In the genomic region with DNA sequence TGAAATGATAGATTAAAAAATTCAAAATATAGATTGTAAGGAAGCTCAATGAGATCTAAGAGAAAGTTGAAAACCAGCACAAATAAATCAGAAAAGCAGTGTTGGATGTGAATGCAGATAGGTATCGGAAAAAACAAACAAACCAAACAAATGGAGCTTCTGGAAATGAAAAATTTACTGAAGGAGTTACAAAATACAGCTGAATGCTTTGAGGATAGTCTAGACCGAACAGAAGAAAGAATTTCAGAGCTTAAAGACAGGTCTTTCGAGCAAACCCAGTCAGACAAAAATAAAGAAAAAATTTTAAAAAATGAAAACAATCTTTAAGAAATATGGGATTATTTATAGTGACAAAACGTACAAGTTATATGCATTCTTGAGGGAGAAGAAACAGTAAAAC, we compare ENCODE assay signal across 26 cellular contexts.
"Had no signal": no experiment of that assay in that cellular context is flagged by ENCODE, and none has a peak within 500 bp of the region (broad histone marks: within the 10 kb centered on the region; RNA-seq: fewer than 3 reads in every experiment).

No MANE protein-coding gene starts in this region.

- H3K36me3 ChIP-seq: stomach, suprapubic skin, thoracic aorta, thyroid gland, tibial artery, tibial nerve, transverse colon, upper lobe of left lung, upper lobe of right lung, uterus, vagina had no signal

- DNase-seq: stimulated activated CD4-positive, alpha-beta T cell treated with anti-CD3 and anti-CD28 coated beads, Interleukin-2, amount 100 ng/mL, for 48 hours; stimulated activated CD4-positive, alpha-beta T cell treated with anti-CD3 and anti-CD28 coated beads, Interleukin-4, amount 100 ng/mL, for 1 hour; stimulated activated CD4-positive, alpha-beta T cell treated with anti-CD3 and anti-CD28 coated beads, Interleukin-4, amount 100 ng/mL, for 24 hours; stimulated activated CD4-positive, alpha-beta T cell treated with anti-CD3 and anti-CD28 coated beads, Interleukin-4, amount 100 ng/mL, for 4 hours; stimulated activated CD8-positive, alpha-beta memory T cell treated with anti-CD3 and anti-CD28 coated beads, Interleukin-4, amount 100 ng/mL, for 48 hours; stimulated activated naive B cell treated with anti-CD40 and anti-IgM and Interleukin-4, amounts not matched to agents 10 μg/mL and 1 μg/mL and 100 μg/mL, for 72 hours; stimulated activated naive CD4-positive, alpha-beta T cell; stimulated activated naive CD4-positive, alpha-beta T cell treated with Interleukin-2 at 50 U/mL for 16 hours; stimulated activated naive CD8-positive, alpha-beta T cell treated with anti-CD3 and anti-CD28 coated beads, Interleukin-15, amount 100 ng/mL, for 72 hours; stimulated activated naive CD8-positive, alpha-beta T cell treated with anti-CD3 and anti-CD28 coated beads, Interleukin-15, Interleukin-2, amounts not matched to agents 100 U/mL and 50 U/mL, for 24 hours; stomach; substantia nigra; tibial artery; transverse colon; upper lobe of left lung; upper lobe of right lung; uterus had no signal

- H3K27ac ChIP-seq: stomach, suprapubic skin, testis, thoracic aorta, tibial artery, tibial nerve, upper lobe of left lung, upper lobe of right lung, uterus, vagina had no signal

- H3K9me3 ChIP-seq: suprapubic skin, testis, thyroid gland, tibial artery, transverse colon, upper lobe of right lung, uterus, vagina had no signal

- FAIRE-seq: urothelium cell line had no signal

- H3K4me1 ChIP-seq: suprapubic skin, testis, tibial artery, tibial nerve, upper lobe of left lung, upper lobe of right lung, uterus, vagina had no signal

- ATAC-seq: stimulated activated effector memory CD8-positive, alpha-beta T cell treated with anti-CD3 and anti-CD28 coated beads, Interleukin-12 subunit alpha, Interleukin-12 subunit beta, amount 100 ng/mL, for 72 hours; stimulated activated memory B cell treated with anti-CD40 and anti-IgM and Interleukin-4, amounts not matched to agents 10 μg/mL and 1 μg/mL and 100 μg/mL, for 72 hours; stimulated activated naive B cell treated with anti-CD40 and anti-IgM and Interleukin-4, amounts not matched to agents 10 μg/mL and 1 μg/mL and 100 μg/mL, for 72 hours; stimulated activated naive CD8-positive, alpha-beta T cell treated with anti-CD3 and anti-CD28 coated beads, Interleukin-15, amount 100 ng/mL, for 72 hours; stimulated activated naive CD8-positive, alpha-beta T cell treated with anti-CD3 and anti-CD28 coated beads, Interleukin-15, Interleukin-2, amounts not matched to agents 100 U/mL and 50 U/mL, for 24 hours had no signal

- H3K27me3 ChIP-seq: stomach, suprapubic skin, testis, thyroid gland, tibial artery, tibial nerve, transverse colon, upper lobe of left lung, upper lobe of right lung, uterus, vagina had no signal

- H3K4me3 ChIP-seq: stomach, suprapubic skin, testis, thoracic aorta, thyroid gland, tibial artery, tibial nerve, transverse colon, upper lobe of left lung, upper lobe of right lung, uterus, vagina had no signal
